Comparison of ENCODE assay signal across 2 cellular contexts in genomic region chrX:37441377-37441776, GRCh38.
TF ChIP-seq lines count a peak whose summit lies in the region.

No MANE protein-coding gene starts in this region.

TF ChIP-seq in H1, 55 proteins besides CTCF, POLR2A, EP300 and RAD21:
- TF ChIP-seq BRCA1 (IDR thresholded peaks at IDR 0.05; ENCODE audit: low read depth, low read length), result no peak
- no peak for TF ChIP-seq RNF2 (IDR thresholded peaks at IDR 0.05; ENCODE audit: borderline replicate concordance, low read depth, low read length, missing control alignments, poor library complexity, severe bottlenecking)
- no peak for TF ChIP-seq NRF1 (IDR thresholded peaks at IDR 0.05; ENCODE audit: low read depth, low read length)
- TF ChIP-seq YY1 (IDR thresholded peaks at IDR 0.05; ENCODE audit: low read depth, low read length), result no peak
- no peak for TF ChIP-seq TAF7 (optimal IDR thresholded peaks at IDR 0.05; ENCODE audit: borderline replicate concordance, low read depth, low read length)
- no peak for TF ChIP-seq E2F6 (IDR thresholded peaks at IDR 0.05)
- no peak for TF ChIP-seq BACH1 (IDR thresholded peaks at IDR 0.05; ENCODE audit: low read length)
- TF ChIP-seq SRF (IDR thresholded peaks at IDR 0.05; ENCODE audit: low read depth, low read length), result no peak
- TF ChIP-seq RFX5 (IDR thresholded peaks at IDR 0.05; ENCODE audit: borderline replicate concordance, low read depth, low read length), result no peak
- TF ChIP-seq SP1 (IDR thresholded peaks at IDR 0.05; ENCODE audit: low read depth, low read length), result no peak

TF ChIP-seq in WTC11, 78 proteins besides CTCF, POLR2A, EP300 and RAD21:
- TF ChIP-seq SMAD3 (CRISPR knock-in tag; IDR thresholded peaks at IDR 0.05; ENCODE audit: borderline replicate concordance) (no peak), MYBL2 (CRISPR knock-in tag; IDR thresholded peaks at IDR 0.05) (no peak), ZNF416 (CRISPR knock-in tag; IDR thresholded peaks at IDR 0.05) (no peak), ETV6 (CRISPR knock-in tag; IDR thresholded peaks at IDR 0.05) (no peak), RELA (CRISPR knock-in tag; IDR thresholded peaks at IDR 0.05; ENCODE audit: borderline replicate concordance) (no peak), FOXJ3 (CRISPR knock-in tag; IDR thresholded peaks at IDR 0.05; ENCODE audit: borderline replicate concordance) (no peak), SOX15 (CRISPR knock-in tag; IDR thresholded peaks at IDR 0.05) (no peak), CREM (CRISPR knock-in tag; IDR thresholded peaks at IDR 0.05) (no peak), MXD4 (CRISPR knock-in tag; IDR thresholded peaks at IDR 0.05; ENCODE audit: borderline replicate concordance) (no peak)
